ENCODE assay signal across 19 cellular contexts in the genomic region with DNA sequence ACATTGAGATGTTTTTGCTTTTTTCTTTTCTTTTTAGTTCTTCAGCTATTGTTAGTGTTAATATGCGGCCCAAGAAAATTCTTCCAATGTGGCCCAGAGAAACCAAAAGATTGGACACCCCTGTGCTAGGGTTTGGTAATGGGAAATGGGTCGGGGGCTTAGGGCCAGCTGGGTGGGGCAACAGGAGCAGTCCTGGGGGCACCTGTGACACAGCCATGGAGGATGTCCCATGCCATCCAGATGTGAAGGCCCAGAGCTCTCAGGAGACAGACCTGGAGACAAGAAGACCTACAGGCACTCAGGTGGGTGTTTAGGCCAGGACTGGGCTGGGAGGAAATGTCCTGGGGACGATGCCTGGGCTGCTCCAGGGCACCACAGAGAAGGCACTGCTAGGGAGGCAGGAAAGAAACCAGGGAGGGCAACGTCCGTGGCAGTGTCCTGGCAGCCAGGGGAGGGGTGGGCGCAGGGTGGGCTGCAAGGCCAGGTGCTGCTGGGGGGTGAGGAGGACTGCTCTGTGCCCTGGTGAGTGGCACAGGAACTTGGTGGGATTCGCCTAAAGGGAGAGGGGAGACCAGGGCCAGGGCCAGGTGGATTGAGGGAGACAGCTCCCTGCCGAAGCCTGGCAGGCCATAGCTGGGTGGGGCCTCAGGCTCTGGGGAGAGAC. TPM values are rescaled to one million over a fixed set of nuclear protein-coding genes. Genes with fewer than 3 reads are reported as not detected.
DNase-seq lines count a peak whose midpoint lies in the region; ATAC-seq, FAIRE-seq and TF ChIP-seq lines count a peak whose summit lies in the region.
"Had no signal": no experiment of that assay in that cellular context is flagged by ENCODE, and none has a peak within 500 bp of the region (broad histone marks: within the 10 kb centered on the region; RNA-seq: fewer than 3 reads in every experiment).

No MANE protein-coding gene starts in this region.

- intact Hi-C loops in activated B cell treated with CpG ODN at 0.5 μM for 24 hours (cut with micrococcal nuclease) = no loop called here
- intact Hi-C loops in HepG2 (cut with micrococcal nuclease; ENCODE audit: unreplicated experiment) = no loop called here
- intact Hi-C loops in spleen (cut with DNase I; ENCODE audit: low total_unique reads) = no loop called here
- intact Hi-C loops in left colon (cut with DNase I, micrococcal nuclease) = no loop called here

- H3K27ac ChIP-seq in HepG2 (ENCODE audit: extremely low read length, insufficient read depth, low read length) (no peak overlapping the region), spleen (no peak overlapping the region)
- H3K27ac ChIP-seq: A549; BLaER1 treated with 17β-estradiol and CSF1 and Interleukin-3, amounts not matched to agents 10 nM and 100 nM; upper lobe of left lung had no signal

- H3K4me3 Mint-ChIP-seq in activated B cell treated with CpG ODN at 0.5 μM for 24 hours = no peak overlapping the region

- peaks cover 7% of the 10 kb centered on the region for H3K4me1 Mint-ChIP-seq in activated B cell treated with CpG ODN at 0.5 μM for 24 hours

- WGBS in HepG2 (ENCODE audit: low lambda C conversion rate) = 92% methylated on average over 8 of the region's 8 CpGs
- 84 to 95% (median 91%) methylated on average over 8 of the region's 8 CpGs for WGBS in spleen, 5 donors

- H3K79me2 ChIP-seq in HepG2 (ENCODE audit: insufficient read depth, low read length) = no peaks in the 10 kb centered on the region

- peaks cover 65% of the 10 kb centered on the region for H3K36me3 Mint-ChIP-seq in activated B cell treated with CpG ODN at 0.5 μM for 24 hours (ENCODE audit: low read depth)

- H3K27me3 ChIP-seq in HepG2 (ENCODE audit: control insufficient read depth in 1 of 2, insufficient read depth in 2 of 2, low read length in 2 of 2) (no peaks in the 10 kb centered on the region), spleen (replicated peaks in 1 of 7) (no peaks in the 10 kb centered on the region)
- H3K27me3 ChIP-seq: BLaER1 treated with 17β-estradiol and CSF1 and Interleukin-3, amounts not matched to agents 10 nM and 100 nM; upper lobe of left lung had no signal

- no peak for ATAC-seq in activated B cell treated with CpG ODN at 0.5 μM for 24 hours (ENCODE audit: low read depth)
- no peak for ATAC-seq in HepG2
- ATAC-seq in left colon = no peak
- ATAC-seq: A549 had no signal

- no peak overlapping the region for H3K9ac ChIP-seq in HepG2 (ENCODE audit: insufficient read depth, low read depth, low read length)

- peak overlapping the region; percentile 41 for H3K27ac Mint-ChIP-seq in activated B cell treated with CpG ODN at 0.5 μM for 24 hours

- no peak for FAIRE-seq in HepG2 (lab: Jason Lieb, UNC)
- FAIRE-seq: A549, G401.6, H54 had no signal

- TF ChIP-seq POLR2A in HepG2 (IDR thresholded peaks at IDR 0.05; ENCODE audit: insufficient read depth in 1 of 2, low read depth in 2 of 2, low read length in 2 of 2) (no peak), spleen (IDR thresholded peaks at IDR 0.05) (no peak)

- H3K4me1 ChIP-seq in HepG2 (ENCODE audit: insufficient read depth, low read length) = no peaks in the 10 kb centered on the region
- peaks cover 0 to 14% (median 10%) of the 10 kb centered on the region in 6 donors for H3K4me1 ChIP-seq in spleen

- no peak overlapping the region for H2AFZ ChIP-seq in HepG2 (ENCODE audit: low read length)

- no peaks in the 10 kb centered on the region for H3K27me3 Mint-ChIP-seq in activated B cell treated with CpG ODN at 0.5 μM for 24 hours

- H3K36me3 ChIP-seq in HepG2 (replicated peaks in 1 of 2; ENCODE audit: control insufficient read depth in 1 of 2, insufficient read depth in 2 of 2, low read length in 2 of 2) (peaks cover 9% of the 10 kb centered on the region in 2 experiments), spleen (peaks cover 0 to 91% (median 50%) of the 10 kb centered on the region in 6 donors)

- in situ Hi-C loops in HepG2 (cut with HindIII; ENCODE audit: extremely low pct_ligation_motif_present, low pct_unique_long_range_greater_than_20kb) (no loop called here), KBM-7 (cut with MboI; ENCODE audit: low pct_unique_long_range_greater_than_20kb, low sequenced_read_pairs) (no loop called here)

- no peak overlapping the region for H3K4me2 ChIP-seq in HepG2 (ENCODE audit: low read depth, low read length)
- H3K4me2 ChIP-seq: A549 had no signal

- TF ChIP-seq CTCF in activated B cell treated with CpG ODN at 0.5 μM for 24 hours (IDR thresholded peaks at IDR 0.05) (no peak), HepG2 (CRISPR knock-in tag; IDR thresholded peaks at IDR 0.05) (no peak), spleen (IDR thresholded peaks at IDR 0.05 in 8 of 11, conservative IDR thresholded peaks at IDR 0.05 in 3 of 11) (no peak)

- DNase-seq in activated T-cell treated with anti-CD3 and anti-CD28 coated beads, Interleukin-2, amount 50 U/mL, for 1 hour = peak; percentile 17
- DNase-seq in activated T-cell treated with anti-CD3 and anti-CD28 coated beads, Interleukin-2, amount 50 U/mL, for 48 hours = no peak
- DNase-seq in activated B cell treated with CpG ODN at 0.5 μM for 24 hours = no peak
- DNase-seq in HepG2 (ENCODE audit: low spot score) = no peak
- DNase-seq in spleen = peak; percentile 63
- DNase-seq in KBM-7 = no peak
- no peak for DNase-seq in NCI-H1436 treated with DMSO at 0.1 percent for 48 hours (lab: John Stamatoyannopoulos, UW)
- DNase-seq in left colon = no peak
- DNase-seq: NCI-H1694, NCI-H2227 treated with DMSO at 0.1 percent for 48 hours, NCI-H82, SIG-M5, T-helper 1 cell had no signal

- TF ChIP-seq EP300 in HepG2 (IDR thresholded peaks at IDR 0.05; ENCODE audit: low read depth in 2 of 2, low read length in 2 of 2) = no peak
- TF ChIP-seq EP300 in HepG2 (CRISPR knock-in tag; IDR thresholded peaks at IDR 0.05; ENCODE audit: borderline replicate concordance) = no peak

- H3K9me3 ChIP-seq in HepG2 (ENCODE audit: low read length) (no peaks in the 10 kb centered on the region), spleen (no peaks in the 10 kb centered on the region)
- H3K9me3 ChIP-seq: A549; BLaER1 treated with 17β-estradiol and CSF1 and Interleukin-3, amounts not matched to agents 10 nM and 100 nM; upper lobe of left lung had no signal

- BruUV-seq in HepG2 (replicated peaks; lab: Mats Ljungman, UMichigan) = no TSS peak

- POLR2A ChIA-PET in activated B cell treated with CpG ODN at 0.5 μM for 24 hours (lab: Charles Lee) = no interaction called here
- POLR2A ChIA-PET in HepG2 (lab: Yijun Ruan, JAX) = no interaction called here

- no peak overlapping the region for H3K4me3 ChIP-seq in HepG2 (replicated peaks in 1 of 3; ENCODE audit: insufficient read depth in 1 of 3, low read depth in 2 of 3, low read length in 3 of 3)
- H3K4me3 ChIP-seq in spleen = no peak overlapping the region
- H3K4me3 ChIP-seq: A549; BLaER1 treated with 17β-estradiol and CSF1 and Interleukin-3, amounts not matched to agents 10 nM and 100 nM; lung; upper lobe of left lung had no signal

- no peak for TF ChIP-seq RAD21 in HepG2 (CRISPR knock-in tag; IDR thresholded peaks at IDR 0.05)

- H3K9me3 Mint-ChIP-seq in activated B cell treated with CpG ODN at 0.5 μM for 24 hours = no peaks in the 10 kb centered on the region

- CTCF ChIA-PET in activated B cell treated with CpG ODN at 0.5 μM for 24 hours (lab: Charles Lee) (interaction anchor here (1.1 to 9.2 kb wide), 3 partner anchors 9 to 63 kb away, joined by 3 to 66 read pairs (median 3); no protein-coding TSS in a partner anchor), HepG2 (lab: Yijun Ruan, JAX; ENCODE audit: low intra/inter-chr PET ratio, low total read pairs) (no interaction called here)

- H4K20me1 ChIP-seq in HepG2 (ENCODE audit: insufficient read depth, low read length) = no peaks in the 10 kb centered on the region

TF ChIP-seq in HepG2, 621 proteins besides CTCF, POLR2A, EP300 and RAD21:
- TF ChIP-seq ZNF207 (IDR thresholded peaks at IDR 0.05; ENCODE audit: borderline replicate concordance) (no peak), KMT2B (CRISPR knock-in tag; IDR thresholded peaks at IDR 0.05) (no peak), JDP2 (CRISPR knock-in tag; IDR thresholded peaks at IDR 0.05; ENCODE audit: borderline replicate concordance) (no peak), AGO2 (optimal IDR thresholded peaks at IDR 0.05; ENCODE audit: low read depth, low read length) (peak; percentile 53)
TF ChIP-seq in HepG2: peak in this region for 1.

RNA-seq across cellular contexts. Expression of a gene that starts 21.4 kb away (rescaled TPM):
- 81.8 and 90.1 TPM in 2 replicates for total RNA-seq in activated B cell treated with CpG ODN at 0.5 μM for 24 hours
- 1.6 and 4.7 TPM in 2 replicates for total RNA-seq in HepG2 (2016; rRNA removed; fragmentation: Illumina TruSeq; extraction: Trizol)
- 2.8 and 3.4 TPM in 2 replicates for total RNA-seq in HepG2 (2016; cell fraction: cytosol; rRNA removed; fragmentation: Illumina TruSeq; extraction: Trizol; ENCODE audit: low read depth)
- total RNA-seq in HepG2 (2016; cell fraction: insoluble cytoplasmic fraction; rRNA removed; fragmentation: Illumina TruSeq; extraction: Trizol) = 1.8 and 4.7 TPM in 2 replicates
- total RNA-seq in HepG2 (2016; cell fraction: membrane; rRNA removed; fragmentation: Illumina TruSeq; extraction: Trizol) = 4.0 and 4.2 TPM in 2 replicates
- 5.4 TPM in 2 replicates for total RNA-seq in HepG2 (2016; cell fraction: nucleus; rRNA removed; fragmentation: Illumina TruSeq; extraction: Trizol)
- polyA plus RNA-seq in HepG2 (2011; rRNA removed) = 2.5 and 3.5 TPM in 2 replicates
- 2.1 and 3.1 TPM in 2 replicates for polyA plus RNA-seq in HepG2 (2011; cell fraction: cytosol; rRNA removed)
- polyA plus RNA-seq in HepG2 (2011; cell fraction: nucleus; rRNA removed) = 12.5 and 18.1 TPM in 2 replicates
- polyA plus RNA-seq in HepG2 (2012) = 1.0 and 2.7 TPM in 2 replicates
- 0.36 and 0.55 TPM in 2 replicates for polyA plus RNA-seq in HepG2 (2016; cell fraction: cytosol; fragmentation: Illumina TruSeq; extraction: Trizol; ENCODE audit: low read depth)
- 1.4 TPM in 2 replicates for polyA plus RNA-seq in HepG2 (2016; cell fraction: insoluble cytoplasmic fraction; fragmentation: Illumina TruSeq; extraction: Trizol; ENCODE audit: low read depth)
- polyA plus RNA-seq in HepG2 (2016; cell fraction: membrane; fragmentation: Illumina TruSeq; extraction: Trizol; ENCODE audit: low read depth) = 0.68 and 0.80 TPM in 2 replicates
- polyA plus RNA-seq in HepG2 (2016; cell fraction: nucleus; fragmentation: Illumina TruSeq; extraction: Trizol; ENCODE audit: insufficient read depth, low read depth) = 14.8 and 15.4 TPM in 2 replicates
- 7.0 and 19.1 TPM in 2 replicates for polyA minus RNA-seq in HepG2 (2011; rRNA and poly(A)+ RNA removed; ENCODE audit: low replicate concordance)
- 1.7 and 2.0 TPM in 2 replicates for polyA minus RNA-seq in HepG2 (2011; cell fraction: cytosol; rRNA and poly(A)+ RNA removed)
- 5.2 and 7.6 TPM in 2 replicates for polyA minus RNA-seq in HepG2 (2011; cell fraction: nucleus; rRNA and poly(A)+ RNA removed)
- total RNA-seq in spleen = 10 to 100 TPM; 28.1 to 79.8 (median 41.3) TPM
- polyA plus RNA-seq in spleen = 10 to 100 TPM; 13.5 to 28.2 (median 21.7) TPM
- total RNA-seq in left colon = 1 to 10 TPM; 2.6 to 3.1 TPM

Comparison
In these comparisons a context has a peak if more than half of its experiments do, and no peak if none do; other contexts are left out.
1. DNase-seq: peak in activated T-cell treated with anti-CD3 and anti-CD28 coated beads, Interleukin-2, amount 50 U/mL, for 1 hour (single experiment) and spleen (single experiment); none in activated T-cell treated with anti-CD3 and anti-CD28 coated beads, Interleukin-2, amount 50 U/mL, for 48 hours (0 of 2), activated B cell treated with CpG ODN at 0.5 μM for 24 hours (single experiment), HepG2 (single experiment), KBM-7 (single experiment), NCI-H1436 treated with DMSO at 0.1 percent for 48 hours (single experiment) and left colon (0 of 2).